ENCODE assay signal across 15 cellular contexts in genomic region chr9:92525306-92525705, GRCh38. TPM values are rescaled to one million over a fixed set of nuclear protein-coding genes. Genes with fewer than 3 reads are reported as not detected.
DNase-seq lines count a peak whose midpoint lies in the region; ATAC-seq and TF ChIP-seq lines count a peak whose summit lies in the region.
"Had no signal": no experiment of that assay in that cellular context is flagged by ENCODE, and none has a peak within 500 bp of the region (broad histone marks: within the 10 kb centered on the region; RNA-seq: fewer than 3 reads in every experiment).

No MANE protein-coding gene starts in this region.

- H3K9me3 ChIP-seq in HAP-1 = no peaks in the 10 kb centered on the region

- no peaks in the 10 kb centered on the region for H3K36me3 ChIP-seq in HAP-1 (replicated peaks)

- no peaks in the 10 kb centered on the region for H3K9me3 Mint-ChIP-seq in T-cell

- H3K27me3 Mint-ChIP-seq in T-cell = no peaks in the 10 kb centered on the region

- in situ Hi-C loops in HAP-1 (cut with MboI; ENCODE audit: low sequenced_read_pairs) = no loop called here

- POLR2A ChIA-PET in T-cell (lab: Charles Lee) = no interaction called here

- ATAC-seq in T-cell (replicated peaks in 1 of 4) = no peak

- no peaks in the 10 kb centered on the region for H3K4me1 Mint-ChIP-seq in T-cell

- no peaks in the 10 kb centered on the region for H3K36me3 Mint-ChIP-seq in T-cell

- TF ChIP-seq CTCF in fibroblast of villous mesenchyme (IDR thresholded peaks at IDR 0.05; ENCODE audit: insufficient read depth, low read depth, low read length) = no peak

- no peak overlapping the region for H3K27ac Mint-ChIP-seq in T-cell

- no peaks in the 10 kb centered on the region for H3K27me3 ChIP-seq in HAP-1 (ENCODE audit: low read depth)

- no peak overlapping the region for H3K4me3 ChIP-seq in fibroblast of villous mesenchyme (ENCODE audit: low read depth, low read length)
- no peak overlapping the region for H3K4me3 ChIP-seq in HAP-1

- H3K4me1 ChIP-seq in HAP-1 = peaks cover 5% of the 10 kb centered on the region; the same call in 1 of the 2 replicates

- CTCF ChIA-PET in T-cell (lab: Charles Lee) = no interaction called here

- DNase-seq in H4 (ENCODE audit: low spot score) (peak; percentile 80), RPMI7951 (ENCODE audit: low read depth) (peak; percentile 44), fibroblast of villous mesenchyme (ENCODE audit: low read depth) (peak; percentile 88), T-cell (no peak), ecto neural progenitor cell (ENCODE audit: low spot score) (no peak), amniotic stem cell (lab: John Stamatoyannopoulos, UW) (no peak), HAP-1 (ENCODE audit: low spot score in 2 of 2) (no peak)
- DNase-seq: COR-L47, DMS153, Kasumi-1, MV-4-11, NCI-H1436, NCI-H2029 treated with DMSO at 0.1 percent for 48 hours, NCI-H510A treated with DMSO at 0.1 percent for 48 hours, RPMI8226 had no signal

- H3K4me3 Mint-ChIP-seq in T-cell = no peak overlapping the region

RNA-seq across cellular contexts. Expression of gene ECM2, which starts 10.5 kb away (rescaled TPM):
- 2.0 and 5.2 TPM in 2 replicates for total RNA-seq in H4 (2014; rRNA removed; shearing (Covaris generic))
- total RNA-seq in RPMI7951 (2014; rRNA removed; shearing (Covaris generic)) = 0.39 and 0.72 TPM in 2 replicates
- total RNA-seq in fibroblast of villous mesenchyme (2.3 and 2.6 TPM in 2 replicates), T-cell (not detected)

RNA-seq across cellular contexts. Expression of gene ASPN, which starts 43.0 kb away (rescaled TPM):
- not detected in 2 replicates for total RNA-seq in H4 (2014; rRNA removed; shearing (Covaris generic))
- total RNA-seq in RPMI7951 (2014; rRNA removed; shearing (Covaris generic)) = 0.10 and 0.36 TPM in 2 replicates
- total RNA-seq in fibroblast of villous mesenchyme = 1.6 and 3.9 TPM in 2 replicates
- not detected for total RNA-seq in T-cell

Comparison
In these comparisons a context has a peak if more than half of its experiments do, and no peak if none do; other contexts are left out.
1. DNase-seq: peak in H4 (single experiment), RPMI7951 (single experiment) and fibroblast of villous mesenchyme (single experiment); none in T-cell (0 of 34), ecto neural progenitor cell (single experiment), amniotic stem cell (single experiment) and HAP-1 (0 of 2).